ENCODE assay signal across 8 cellular contexts in the genomic region with DNA sequence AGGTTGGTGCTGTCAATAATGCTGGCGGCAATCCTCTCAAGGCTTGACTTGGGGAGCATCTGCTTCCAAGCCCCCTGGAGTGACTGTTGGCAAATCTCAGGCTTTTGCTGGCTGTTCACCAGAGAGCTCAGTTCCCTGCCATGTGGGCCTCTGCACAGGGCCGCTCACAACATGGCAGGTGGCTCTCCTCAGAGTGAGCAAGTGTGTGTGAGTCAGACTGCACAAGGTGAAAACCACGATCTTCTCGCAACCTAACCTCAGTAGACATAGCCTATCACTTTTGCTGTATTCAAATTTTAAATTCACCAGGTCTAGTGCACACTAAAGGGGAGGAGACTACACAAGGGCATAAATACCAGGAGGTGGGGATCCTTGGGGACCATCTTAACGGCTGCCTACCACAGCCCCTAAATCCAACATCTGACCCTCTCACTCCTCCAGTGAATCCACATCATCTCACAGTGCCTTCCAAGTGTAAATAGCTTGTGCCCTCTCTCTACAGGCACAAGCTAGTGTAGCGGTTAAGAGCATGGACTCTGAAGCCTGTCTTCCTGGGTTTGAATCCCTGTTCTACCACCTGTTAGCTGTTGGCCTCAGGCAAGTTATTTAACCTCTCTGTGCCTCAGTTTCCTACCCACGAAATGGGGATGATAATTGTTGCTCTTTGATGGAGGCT.
A peak's percentile ranks its signal among the peaks of the same experiment; 100 is the strongest.
DNase-seq lines count a peak whose midpoint lies in the region; ATAC-seq lines count a peak whose summit lies in the region.

No MANE protein-coding gene starts in this region.

- DNase-seq in G401 (ENCODE audit: low spot score), result peak; percentile 96
- peak; percentile 71 for DNase-seq in NCI-H1092 treated with DMSO at 0.1 percent for 48 hours (lab: John Stamatoyannopoulos, UW)
- peak; percentile 18 for DNase-seq in activated T-helper 1 cell treated with Interleukin-2 at 50 U/mL for 16 hours (ENCODE audit: low read depth)
- peak; percentile 43 to 65 for DNase-seq in stimulated activated CD4-positive, alpha-beta T cell treated with anti-CD3 and anti-CD28 coated beads, Interleukin-4, amount 100 ng/mL, for 4 hours
- no peak for DNase-seq in SIG-M5 treated with dmso at 0.1 percent for 504 hours (lab: John Stamatoyannopoulos, UW; ENCODE audit: unreplicated experiment)
- DNase-seq in cortex of kidney (lab: John Stamatoyannopoulos, UW), result no peak
- no peak for DNase-seq in ecto neural progenitor cell (ENCODE audit: low spot score)

- in situ Hi-C loops in G401 (cut with HindIII; ENCODE audit: low sequenced_read_pairs), result no loop called here

- peak; percentile 94 for ATAC-seq in GM21619 (IDR thresholded peaks at IDR 0.05; ENCODE audit: unreplicated experiment)

Comparison
In these comparisons a context has a peak if more than half of its experiments do, and no peak if none do; other contexts are left out.
1. DNase-seq: peak in G401 (single experiment), NCI-H1092 treated with DMSO at 0.1 percent for 48 hours (single experiment), activated T-helper 1 cell treated with Interleukin-2 at 50 U/mL for 16 hours (single experiment) and stimulated activated CD4-positive, alpha-beta T cell treated with anti-CD3 and anti-CD28 coated beads, Interleukin-4, amount 100 ng/mL, for 4 hours (2 of 2); none in SIG-M5 treated with dmso at 0.1 percent for 504 hours (single experiment), cortex of kidney (single experiment) and ecto neural progenitor cell (single experiment).